1 cellular context compared by ENCODE assay signal in the genomic region with DNA sequence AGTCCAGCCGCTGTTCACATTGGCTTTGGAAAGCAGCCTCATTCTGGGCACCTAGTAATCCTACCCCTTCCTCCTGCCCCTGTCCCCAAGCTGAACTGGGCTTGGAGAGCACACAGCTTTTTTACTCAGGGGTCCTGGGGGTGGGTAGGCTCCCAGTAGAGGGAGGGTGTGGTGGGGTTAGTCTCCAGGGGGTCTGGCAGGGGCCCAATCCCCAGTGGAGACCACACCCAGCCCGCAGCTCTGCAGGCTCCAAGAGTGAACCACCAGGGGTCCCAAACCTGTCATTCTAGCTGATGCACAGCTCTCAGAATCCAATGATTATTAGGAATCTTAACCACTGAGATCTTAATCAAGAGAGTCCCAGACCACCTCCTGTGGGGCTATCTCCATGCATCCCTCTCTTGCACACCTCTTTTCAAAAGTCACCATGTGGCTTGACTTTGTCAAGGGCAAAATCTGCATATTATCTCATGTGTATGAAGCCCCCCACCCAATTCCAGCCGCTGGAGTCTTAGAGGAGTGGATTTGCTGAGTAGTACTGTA.
A peak's percentile ranks its signal among the peaks of the same experiment; 100 is the strongest.
TF ChIP-seq lines count a peak whose summit lies in the region.

No MANE protein-coding gene starts in this region.

TF ChIP-seq in H1, 55 proteins besides CTCF, POLR2A, EP300 and RAD21:
- TF ChIP-seq EZH2 (IDR thresholded peaks at IDR 0.05; ENCODE audit: low read depth, low read length, severe bottlenecking) (peak; percentile 66), BACH1 (IDR thresholded peaks at IDR 0.05; ENCODE audit: low read length) (no peak), YY1 (IDR thresholded peaks at IDR 0.05; ENCODE audit: low read depth, low read length) (no peak), RNF2 (IDR thresholded peaks at IDR 0.05; ENCODE audit: borderline replicate concordance, low read depth, low read length, missing control alignments, poor library complexity, severe bottlenecking) (peak; percentile 8)
